ENCODE assay signal across 1 cellular context in genomic region chr4:183455431-183456145, GRCh38.
A peak's percentile ranks its signal among the peaks of the same experiment; 100 is the strongest.
TF ChIP-seq lines count a peak whose summit lies in the region.

No MANE protein-coding gene starts in this region.

TF ChIP-seq in K562, 482 proteins besides CTCF, POLR2A, EP300 and RAD21:
- TF ChIP-seq TAL1 (IDR thresholded peaks at IDR 0.05) (0 out of 2 replicates have a peak, but pooled peaks have one; percentile 25), HNRNPH1 (optimal IDR thresholded peaks at IDR 0.05; ENCODE audit: low read depth, low read length) (no peak)
TF ChIP-seq in K562: peak in this region for 1.
